Comparison of ENCODE assay signal across 1 cellular context in the genomic region with DNA sequence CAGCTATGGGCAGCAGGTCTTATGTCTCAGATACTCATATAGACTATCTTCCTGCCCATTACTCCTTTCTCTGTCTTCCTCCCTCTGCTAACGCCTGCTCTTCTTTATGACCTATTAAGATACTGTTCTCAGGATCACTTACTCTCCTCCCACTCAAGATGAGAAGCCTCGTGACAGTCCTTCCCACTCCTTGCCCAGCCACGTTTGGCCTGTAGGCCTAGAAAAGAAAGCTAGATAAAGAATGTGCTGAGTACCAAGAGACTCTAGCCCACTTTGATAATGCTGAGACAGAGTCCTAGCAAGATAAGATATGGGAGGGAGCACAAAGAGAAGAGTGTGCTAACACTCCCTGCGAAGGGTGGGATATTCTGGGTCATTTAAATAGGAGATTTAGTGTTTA.
TF ChIP-seq lines count a peak whose summit lies in the region.

No MANE protein-coding gene starts in this region.

TF ChIP-seq in K562, 482 proteins besides CTCF, POLR2A, EP300 and RAD21 (continued from another document and continues in another):
- TF ChIP-seq GATAD2A (IDR thresholded peaks at IDR 0.05) (no peak), GATA2 (CRISPR knock-in tag; IDR thresholded peaks at IDR 0.05) (no peak), VEZF1 (CRISPR knock-in tag; IDR thresholded peaks at IDR 0.05) (peak; percentile 41; the same call in 1 of the 2 replicates), NFXL1 (CRISPR knock-in tag; IDR thresholded peaks at IDR 0.05) (no peak), ZNF197 (CRISPR knock-in tag; IDR thresholded peaks at IDR 0.05; ENCODE audit: low read depth) (no peak), MCM7 (IDR thresholded peaks at IDR 0.05) (no peak), ELF4 (CRISPR knock-in tag; IDR thresholded peaks at IDR 0.05) (no peak), PHB2 (IDR thresholded peaks at IDR 0.05; ENCODE audit: low read depth) (no peak), LEF1 (IDR thresholded peaks at IDR 0.05) (no peak), RCOR1 (IDR thresholded peaks at IDR 0.05; ENCODE audit: borderline replicate concordance in 1 of 2, low read depth in 2 of 2, low read length in 2 of 2) (peak in 1 of 2 experiments; percentile 31; a peak in 1 of 4 replicates), ETS2 (tag; IDR thresholded peaks at IDR 0.05; ENCODE audit: borderline replicate concordance, poor library complexity, severe bottlenecking) (no peak), FOSL1 (tag; conservative IDR thresholded peaks at IDR 0.05) (no peak), MXI1 (IDR thresholded peaks at IDR 0.05; ENCODE audit: low read depth, low read length) (no peak), PYGO2 (tag; IDR thresholded peaks at IDR 0.05) (no peak), ARID1B (IDR thresholded peaks at IDR 0.05) (peak; percentile 49), BHLHE40 (IDR thresholded peaks at IDR 0.05; ENCODE audit: low read length) (no peak), TRIM28 (IDR thresholded peaks at IDR 0.05) (no peak), ZC3H4 (CRISPR knock-in tag; IDR thresholded peaks at IDR 0.05; ENCODE audit: borderline replicate concordance) (no peak), HMG20A (CRISPR knock-in tag; conservative IDR thresholded peaks at IDR 0.05) (no peak), HDAC3 (IDR thresholded peaks at IDR 0.05; ENCODE audit: borderline replicate concordance, partially characterized antibody) (no peak), SRF (CRISPR knock-in tag; IDR thresholded peaks at IDR 0.05) (no peak), SMARCC2 (IDR thresholded peaks at IDR 0.05; ENCODE audit: low read depth) (no peak), ZFX (CRISPR knock-in tag; IDR thresholded peaks at IDR 0.05) (peak; percentile 40), ZNF395 (CRISPR knock-in tag; IDR thresholded peaks at IDR 0.05) (no peak), ELK3 (CRISPR knock-in tag; IDR thresholded peaks at IDR 0.05) (no peak), SLC30A9 (CRISPR knock-in tag; IDR thresholded peaks at IDR 0.05) (no peak), ZNF408 (CRISPR knock-in tag; IDR thresholded peaks at IDR 0.05; ENCODE audit: low read depth) (no peak), NFIX (CRISPR knock-in tag; IDR thresholded peaks at IDR 0.05; ENCODE audit: low read depth) (no peak), E2F3 (CRISPR knock-in tag; IDR thresholded peaks at IDR 0.05) (no peak), ZNF780A (CRISPR knock-in tag; IDR thresholded peaks at IDR 0.05) (no peak), TEAD2 (tag; IDR thresholded peaks at IDR 0.05) (no peak), L3MBTL2 (IDR thresholded peaks at IDR 0.05) (peak; percentile 39), HDGF (IDR thresholded peaks at IDR 0.05) (no peak), FOXJ2 (tag; IDR thresholded peaks at IDR 0.05) (0 out of 2 replicates have a peak, but pooled peaks have one; percentile 49), ZFP30 (CRISPR knock-in tag; IDR thresholded peaks at IDR 0.05; ENCODE audit: borderline replicate concordance) (no peak), CREBBP (IDR thresholded peaks at IDR 0.05; ENCODE audit: low read depth, low read length) (no peak), ARID2 (IDR thresholded peaks at IDR 0.05) (no peak), RB1 (IDR thresholded peaks at IDR 0.05; ENCODE audit: low read depth) (no peak), HCFC1 (IDR thresholded peaks at IDR 0.05; ENCODE audit: low read depth, low read length) (no peak), EGR1 (conservative IDR thresholded peaks at IDR 0.05) (peak; percentile 43), RREB1 (CRISPR knock-in tag; IDR thresholded peaks at IDR 0.05) (no peak), SOX6 (IDR thresholded peaks at IDR 0.05) (peak; percentile 32; the same call in 1 of the 2 replicates), NCOR1 (IDR thresholded peaks at IDR 0.05) (peak; percentile 30; the same call in 1 of the 2 replicates), TFAM (CRISPR knock-in tag; conservative IDR thresholded peaks at IDR 0.05) (no peak), CBFA2T3 (IDR thresholded peaks at IDR 0.05) (peak; percentile 64), XRCC3 (IDR thresholded peaks at IDR 0.05) (no peak), SMARCE1 (IDR thresholded peaks at IDR 0.05) (0 out of 2 replicates have a peak, but pooled peaks have one; percentile 18)
- TF ChIP-seq, protein P1, sequence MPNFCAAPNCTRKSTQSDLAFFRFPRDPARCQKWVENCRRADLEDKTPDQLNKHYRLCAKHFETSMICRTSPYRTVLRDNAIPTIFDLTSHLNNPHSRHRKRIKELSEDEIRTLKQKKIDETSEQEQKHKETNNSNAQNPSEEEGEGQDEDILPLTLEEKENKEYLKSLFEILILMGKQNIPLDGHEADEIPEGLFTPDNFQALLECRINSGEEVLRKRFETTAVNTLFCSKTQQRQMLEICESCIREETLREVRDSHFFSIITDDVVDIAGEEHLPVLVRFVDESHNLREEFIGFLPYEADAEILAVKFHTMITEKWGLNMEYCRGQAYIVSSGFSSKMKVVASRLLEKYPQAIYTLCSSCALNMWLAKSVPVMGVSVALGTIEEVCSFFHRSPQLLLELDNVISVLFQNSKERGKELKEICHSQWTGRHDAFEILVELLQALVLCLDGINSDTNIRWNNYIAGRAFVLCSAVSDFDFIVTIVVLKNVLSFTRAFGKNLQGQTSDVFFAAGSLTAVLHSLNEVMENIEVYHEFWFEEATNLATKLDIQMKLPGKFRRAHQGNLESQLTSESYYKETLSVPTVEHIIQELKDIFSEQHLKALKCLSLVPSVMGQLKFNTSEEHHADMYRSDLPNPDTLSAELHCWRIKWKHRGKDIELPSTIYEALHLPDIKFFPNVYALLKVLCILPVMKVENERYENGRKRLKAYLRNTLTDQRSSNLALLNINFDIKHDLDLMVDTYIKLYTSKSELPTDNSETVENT (CRISPR knock-in tag; IDR thresholded peaks at IDR 0.05) = no peak
- TF ChIP-seq, protein P2, sequence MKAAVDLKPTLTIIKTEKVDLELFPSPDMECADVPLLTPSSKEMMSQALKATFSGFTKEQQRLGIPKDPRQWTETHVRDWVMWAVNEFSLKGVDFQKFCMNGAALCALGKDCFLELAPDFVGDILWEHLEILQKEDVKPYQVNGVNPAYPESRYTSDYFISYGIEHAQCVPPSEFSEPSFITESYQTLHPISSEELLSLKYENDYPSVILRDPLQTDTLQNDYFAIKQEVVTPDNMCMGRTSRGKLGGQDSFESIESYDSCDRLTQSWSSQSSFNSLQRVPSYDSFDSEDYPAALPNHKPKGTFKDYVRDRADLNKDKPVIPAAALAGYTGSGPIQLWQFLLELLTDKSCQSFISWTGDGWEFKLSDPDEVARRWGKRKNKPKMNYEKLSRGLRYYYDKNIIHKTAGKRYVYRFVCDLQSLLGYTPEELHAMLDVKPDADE (conservative IDR thresholded peaks at IDR 0.05; ENCODE audit: control insufficient read depth, low read depth, low read length) = no peak
- TF ChIP-seq, protein P3, sequence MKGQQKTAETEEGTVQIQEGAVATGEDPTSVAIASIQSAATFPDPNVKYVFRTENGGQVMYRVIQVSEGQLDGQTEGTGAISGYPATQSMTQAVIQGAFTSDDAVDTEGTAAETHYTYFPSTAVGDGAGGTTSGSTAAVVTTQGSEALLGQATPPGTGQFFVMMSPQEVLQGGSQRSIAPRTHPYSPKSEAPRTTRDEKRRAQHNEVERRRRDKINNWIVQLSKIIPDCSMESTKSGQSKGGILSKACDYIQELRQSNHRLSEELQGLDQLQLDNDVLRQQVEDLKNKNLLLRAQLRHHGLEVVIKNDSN (CRISPR knock-in tag; IDR thresholded peaks at IDR 0.05) = no peak
